8 cellular contexts compared by ENCODE assay signal in the genomic region with DNA sequence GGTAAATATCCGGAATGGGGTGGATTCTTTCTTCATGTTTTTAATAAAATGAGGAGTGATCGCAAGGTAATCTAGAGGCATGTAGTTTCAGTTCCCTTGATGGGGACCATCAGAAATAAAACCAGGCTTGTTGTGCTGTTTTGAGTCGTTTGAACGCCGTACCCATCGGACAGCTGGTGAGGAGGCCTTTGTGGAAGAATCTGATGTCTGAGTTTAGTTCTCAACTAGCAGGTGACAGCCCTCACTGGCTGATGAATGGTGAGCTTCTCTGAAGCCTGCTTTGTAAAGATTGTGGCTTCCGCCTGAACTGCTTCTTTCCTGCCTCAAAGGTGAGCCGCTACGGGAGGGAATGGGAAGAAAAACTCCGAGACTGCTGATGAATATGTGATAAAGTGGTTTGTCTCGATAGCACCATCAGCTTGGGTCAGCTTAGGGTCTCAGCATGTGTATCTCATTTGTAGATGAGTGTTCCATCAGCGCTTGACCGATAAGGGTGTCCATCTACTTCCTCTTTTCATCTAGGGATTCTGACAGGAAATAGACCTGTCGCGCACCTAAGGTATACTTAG. TPM values are rescaled to one million over a fixed set of nuclear protein-coding genes. Genes with fewer than 3 reads are reported as not detected.
DNase-seq lines count a peak whose midpoint lies in the region; ATAC-seq and TF ChIP-seq lines count a peak whose summit lies in the region.

No MANE protein-coding gene starts in this region.

- POLR2A ChIA-PET in MCF 10A (lab: Yijun Ruan, JAX): interaction anchor here (0.9 to 3.6 kb wide), 10 partner anchors 8 to 428 kb away, joined by 3 to 42 read pairs (median 5); a partner anchor contains a TSS

- no peak for TF ChIP-seq POLR2A in thyroid gland (IDR thresholded peaks at IDR 0.05)

- peak overlapping the region; percentile 66 for H3K27ac Mint-ChIP-seq in MCF 10A (ENCODE audit: low read depth, unreplicated experiment)
- peak overlapping the region; percentile 89 for H3K27ac Mint-ChIP-seq in memory B cell

- H3K27me3 Mint-ChIP-seq in MCF 10A (ENCODE audit: insufficient read depth, unreplicated experiment): no peaks in the 10 kb centered on the region
- H3K27me3 Mint-ChIP-seq in memory B cell: no peaks in the 10 kb centered on the region

- H3K4me1 ChIP-seq in SJCRH30 (peaks cover 15% of the 10 kb centered on the region), thyroid gland (peaks cover 17 to 35% of the 10 kb centered on the region in 2 donors)

- BruUV-seq in MCF 10A (replicated peaks; lab: Mats Ljungman, UMichigan): TSS peak; percentile 47

- H3K36me3 ChIP-seq in SJCRH30: peaks cover 6% of the 10 kb centered on the region; the same call in 1 of the 2 replicates
- H3K36me3 ChIP-seq in thyroid gland: no peaks in the 10 kb centered on the region

- peak; percentile 26 for ATAC-seq in HG02852 (IDR thresholded peaks at IDR 0.05; ENCODE audit: unreplicated experiment)
- ATAC-seq in memory B cell (ENCODE audit: low read depth): peak; percentile 51

- H3K4me3 ChIP-seq in SJCRH30 (peak overlapping the region; percentile 95), thyroid gland (replicated peaks in 1 of 3) (peak overlapping the region; percentile 45 to 90 (median 88))

- H3K27ac ChIP-seq in SJCRH30: peak overlapping the region; percentile 81
- H3K27ac ChIP-seq in thyroid gland: peak overlapping the region in 2 of 3 donors; percentile 54 to 63

- H3K4me1 Mint-ChIP-seq in MCF 10A (ENCODE audit: insufficient read depth, unreplicated experiment) (peaks cover 11% of the 10 kb centered on the region), memory B cell (peaks cover 24% of the 10 kb centered on the region)

- intact Hi-C loops in MCF 10A (cut with micrococcal nuclease) (no loop called here), thyroid gland (cut with DNase I) (loop anchor here (2.0 kb wide), 1 partner anchor 79 kb away; no protein-coding TSS in a partner anchor)

- H3K36me3 Mint-ChIP-seq in MCF 10A (ENCODE audit: insufficient read depth, unreplicated experiment) (peaks cover 26% of the 10 kb centered on the region), memory B cell (peaks cover 6% of the 10 kb centered on the region)

- TF ChIP-seq CTCF in MCF 10A (IDR thresholded peaks at IDR 0.05; ENCODE audit: unreplicated experiment): no peak
- TF ChIP-seq CTCF in thyroid gland (IDR thresholded peaks at IDR 0.05): no peak

- no peaks in the 10 kb centered on the region for H3K9me3 Mint-ChIP-seq in MCF 10A (ENCODE audit: unreplicated experiment)
- no peaks in the 10 kb centered on the region for H3K9me3 Mint-ChIP-seq in memory B cell

- DNase-seq in NCI-H2029 treated with DMSO at 0.1 percent for 48 hours (lab: John Stamatoyannopoulos, UW): peak; percentile 35
- no peak for DNase-seq in NCI-H2029 (lab: John Stamatoyannopoulos, UW)
- peak in 1 of 2 experiments; percentile 38 for DNase-seq in SJCRH30
- DNase-seq in MCF 10A (ENCODE audit: unreplicated experiment): peak; percentile 9
- DNase-seq in memory B cell (ENCODE audit: low spot score in 2 of 2): peak in 1 of 2 donors; percentile 39
- DNase-seq in thyroid gland: no peak
- DNase-seq in NCI-H1930 (lab: John Stamatoyannopoulos, UW): no peak

- H3K4me3 Mint-ChIP-seq in MCF 10A (ENCODE audit: unreplicated experiment) (peak overlapping the region; percentile 85), memory B cell (peak overlapping the region; percentile 97)

- 8 to 13% methylated on average over 15 of the region's 15 CpGs for WGBS in thyroid gland, 2 donors

- no peaks in the 10 kb centered on the region for H3K27me3 ChIP-seq in SJCRH30
- no peaks in the 10 kb centered on the region for H3K27me3 ChIP-seq in thyroid gland

- H3K9me3 ChIP-seq in SJCRH30 (replicated peaks) (no peaks in the 10 kb centered on the region), thyroid gland (no peaks in the 10 kb centered on the region)

- CTCF ChIA-PET in MCF 10A (lab: Yijun Ruan, JAX): interaction anchor here (0.6 to 1.4 kb wide), 4 partner anchors 9 to 77 kb away, joined by 3 to 5 read pairs (median 4); no protein-coding TSS in a partner anchor

RNA-seq across cellular contexts. Expression of a gene that starts 1.0 kb away (rescaled TPM):
- 119 and 140 TPM in 2 replicates for total RNA-seq in SJCRH30 (2014; rRNA removed; shearing (Covaris generic))
- 75.7 and 80.0 TPM in 2 replicates for total RNA-seq in MCF 10A (2022)
- 100 to 1,000 TPM; 119 to 179 (median 144) TPM for total RNA-seq in thyroid gland

Comparison
In these comparisons a context has a peak if more than half of its experiments do, and no peak if none do; other contexts are left out.
1. DNase-seq: peak in NCI-H2029 treated with DMSO at 0.1 percent for 48 hours (single experiment) and MCF 10A (single experiment); none in NCI-H2029 (single experiment), thyroid gland (0 of 2) and NCI-H1930 (0 of 2).